In the genomic region with DNA sequence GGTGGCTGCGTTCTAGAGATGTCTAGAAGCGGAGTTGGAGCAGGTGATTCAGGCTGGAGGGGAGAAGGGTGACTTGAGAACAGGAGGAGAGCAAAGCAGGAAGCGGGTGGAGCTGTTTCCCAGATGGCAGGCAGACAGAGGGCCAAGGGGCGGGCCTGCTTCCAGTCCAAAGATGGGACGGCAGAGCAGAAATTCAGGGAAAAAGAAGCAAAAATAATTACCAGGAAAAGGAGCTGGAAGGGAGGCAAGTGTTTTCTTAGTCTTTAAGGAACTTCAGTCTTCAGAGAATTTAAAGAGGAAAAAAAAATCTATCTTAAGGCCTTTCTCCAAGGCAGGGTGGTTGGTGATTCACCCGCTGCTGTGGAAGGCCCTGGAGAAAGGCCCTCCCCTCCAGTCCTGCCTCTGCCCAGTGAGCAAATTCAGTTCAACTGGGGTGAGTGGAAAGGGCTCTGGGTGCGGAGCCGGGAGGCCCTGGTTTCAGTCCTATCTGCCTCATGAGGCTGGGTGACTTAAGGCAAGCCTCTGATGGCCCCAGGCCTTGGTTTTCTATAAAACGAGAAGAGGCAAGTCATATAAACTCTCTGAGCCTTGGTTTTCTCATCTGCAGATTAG, we compare ENCODE assay signal across 2 cellular contexts.
TF ChIP-seq lines count a peak whose summit lies in the region.

No MANE protein-coding gene starts in this region.

TF ChIP-seq in K562, 482 proteins besides CTCF, POLR2A, EP300 and RAD21 (continues in another document):
- TF ChIP-seq CBFA2T2 (conservative IDR thresholded peaks at IDR 0.05) (no peak), CREB3L1 (IDR thresholded peaks at IDR 0.05; ENCODE audit: borderline replicate concordance, low read depth) (no peak), RHOXF2B (CRISPR knock-in tag; conservative IDR thresholded peaks at IDR 0.05) (no peak), ASH1L (IDR thresholded peaks at IDR 0.05; ENCODE audit: borderline replicate concordance, low read depth, partially characterized antibody) (no peak), CXXC5 (CRISPR knock-in tag; IDR thresholded peaks at IDR 0.05) (0 out of 2 replicates have a peak, but pooled peaks have one; percentile 22), PTRF (tag; IDR thresholded peaks at IDR 0.05) (no peak), ZNF143 (CRISPR knock-in tag; IDR thresholded peaks at IDR 0.05) (no peak), ZNF76 (CRISPR knock-in tag; IDR thresholded peaks at IDR 0.05; ENCODE audit: borderline replicate concordance) (no peak), HMG20A (CRISPR knock-in tag; conservative IDR thresholded peaks at IDR 0.05) (no peak), USF1 (CRISPR knock-in tag; IDR thresholded peaks at IDR 0.05) (no peak), PHF8 (IDR thresholded peaks at IDR 0.05; ENCODE audit: borderline replicate concordance, low read length) (peak; percentile 5; the same call in 1 of the 2 replicates), ZNF740 (CRISPR knock-in tag; IDR thresholded peaks at IDR 0.05) (no peak), ZNF740 (tag; IDR thresholded peaks at IDR 0.05) (no peak), PRMT5 (CRISPR knock-in tag; IDR thresholded peaks at IDR 0.05) (no peak), SMAD1 (IDR thresholded peaks at IDR 0.05; ENCODE audit: low read depth, low read length, partially characterized antibody) (no peak), CREBBP (IDR thresholded peaks at IDR 0.05; ENCODE audit: low read depth, low read length) (no peak), DACH1 (IDR thresholded peaks at IDR 0.05; ENCODE audit: partially characterized antibody) (no peak), ZNF324 (CRISPR knock-in tag; IDR thresholded peaks at IDR 0.05) (no peak), DIDO1 (tag; IDR thresholded peaks at IDR 0.05; ENCODE audit: low read depth) (no peak), PML (IDR thresholded peaks at IDR 0.05; ENCODE audit: low read length) (no peak), ZKSCAN8 (CRISPR knock-in tag; IDR thresholded peaks at IDR 0.05) (0 out of 2 replicates have a peak, but pooled peaks have one; percentile 8), TCF7 (IDR thresholded peaks at IDR 0.05; ENCODE audit: borderline replicate concordance) (no peak)
- TF ChIP-seq, protein P1, sequence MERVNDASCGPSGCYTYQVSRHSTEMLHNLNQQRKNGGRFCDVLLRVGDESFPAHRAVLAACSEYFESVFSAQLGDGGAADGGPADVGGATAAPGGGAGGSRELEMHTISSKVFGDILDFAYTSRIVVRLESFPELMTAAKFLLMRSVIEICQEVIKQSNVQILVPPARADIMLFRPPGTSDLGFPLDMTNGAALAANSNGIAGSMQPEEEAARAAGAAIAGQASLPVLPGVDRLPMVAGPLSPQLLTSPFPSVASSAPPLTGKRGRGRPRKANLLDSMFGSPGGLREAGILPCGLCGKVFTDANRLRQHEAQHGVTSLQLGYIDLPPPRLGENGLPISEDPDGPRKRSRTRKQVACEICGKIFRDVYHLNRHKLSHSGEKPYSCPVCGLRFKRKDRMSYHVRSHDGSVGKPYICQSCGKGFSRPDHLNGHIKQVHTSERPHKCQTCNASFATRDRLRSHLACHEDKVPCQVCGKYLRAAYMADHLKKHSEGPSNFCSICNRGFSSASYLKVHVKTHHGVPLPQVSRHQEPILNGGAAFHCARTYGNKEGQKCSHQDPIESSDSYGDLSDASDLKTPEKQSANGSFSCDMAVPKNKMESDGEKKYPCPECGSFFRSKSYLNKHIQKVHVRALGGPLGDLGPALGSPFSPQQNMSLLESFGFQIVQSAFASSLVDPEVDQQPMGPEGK (CRISPR knock-in tag; IDR thresholded peaks at IDR 0.05; ENCODE audit: borderline replicate concordance), result no peak

TF ChIP-seq in HepG2, 621 proteins besides CTCF, POLR2A, EP300 and RAD21:
- TF ChIP-seq ZNF362 (CRISPR knock-in tag; IDR thresholded peaks at IDR 0.05; ENCODE audit: borderline replicate concordance) (no peak), ARNTL (CRISPR knock-in tag; IDR thresholded peaks at IDR 0.05) (no peak), ZNF451 (CRISPR knock-in tag; IDR thresholded peaks at IDR 0.05) (no peak), ZNF33B (CRISPR knock-in tag; IDR thresholded peaks at IDR 0.05) (no peak), ZNF124 (CRISPR knock-in tag; IDR thresholded peaks at IDR 0.05) (no peak), MAFK (conservative IDR thresholded peaks at IDR 0.05 in 1 of 2, IDR thresholded peaks at IDR 0.05 in 1 of 2; ENCODE audit: low read length in 2 of 2) (no peak), WIZ (CRISPR knock-in tag; IDR thresholded peaks at IDR 0.05) (no peak), ZNF232 (CRISPR knock-in tag; IDR thresholded peaks at IDR 0.05; ENCODE audit: borderline replicate concordance) (no peak), MXI1 (IDR thresholded peaks at IDR 0.05; ENCODE audit: borderline replicate concordance, low read depth, low read length) (no peak), KDM6A (CRISPR knock-in tag; IDR thresholded peaks at IDR 0.05; ENCODE audit: low read depth) (no peak), ZNF761 (CRISPR knock-in tag; conservative IDR thresholded peaks at IDR 0.05) (no peak), SMAD3 (CRISPR knock-in tag; IDR thresholded peaks at IDR 0.05) (no peak)
- TF ChIP-seq, protein P2, sequence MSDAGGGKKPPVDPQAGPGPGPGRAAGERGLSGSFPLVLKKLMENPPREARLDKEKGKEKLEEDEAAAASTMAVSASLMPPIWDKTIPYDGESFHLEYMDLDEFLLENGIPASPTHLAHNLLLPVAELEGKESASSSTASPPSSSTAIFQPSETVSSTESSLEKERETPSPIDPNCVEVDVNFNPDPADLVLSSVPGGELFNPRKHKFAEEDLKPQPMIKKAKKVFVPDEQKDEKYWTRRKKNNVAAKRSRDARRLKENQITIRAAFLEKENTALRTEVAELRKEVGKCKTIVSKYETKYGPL (CRISPR knock-in tag; IDR thresholded peaks at IDR 0.05), result no peak
- TF ChIP-seq, protein P3, sequence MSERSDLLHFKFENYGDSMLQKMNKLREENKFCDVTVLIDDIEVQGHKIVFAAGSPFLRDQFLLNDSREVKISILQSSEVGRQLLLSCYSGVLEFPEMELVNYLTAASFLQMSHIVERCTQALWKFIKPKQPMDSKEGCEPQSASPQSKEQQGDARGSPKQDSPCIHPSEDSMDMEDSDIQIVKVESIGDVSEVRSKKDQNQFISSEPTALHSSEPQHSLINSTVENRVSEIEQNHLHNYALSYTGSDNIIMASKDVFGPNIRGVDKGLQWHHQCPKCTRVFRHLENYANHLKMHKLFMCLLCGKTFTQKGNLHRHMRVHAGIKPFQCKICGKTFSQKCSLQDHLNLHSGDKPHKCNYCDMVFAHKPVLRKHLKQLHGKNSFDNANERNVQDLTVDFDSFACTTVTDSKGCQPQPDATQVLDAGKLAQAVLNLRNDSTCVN (CRISPR knock-in tag; IDR thresholded peaks at IDR 0.05; ENCODE audit: borderline replicate concordance), result no peak
- TF ChIP-seq, protein P4, sequence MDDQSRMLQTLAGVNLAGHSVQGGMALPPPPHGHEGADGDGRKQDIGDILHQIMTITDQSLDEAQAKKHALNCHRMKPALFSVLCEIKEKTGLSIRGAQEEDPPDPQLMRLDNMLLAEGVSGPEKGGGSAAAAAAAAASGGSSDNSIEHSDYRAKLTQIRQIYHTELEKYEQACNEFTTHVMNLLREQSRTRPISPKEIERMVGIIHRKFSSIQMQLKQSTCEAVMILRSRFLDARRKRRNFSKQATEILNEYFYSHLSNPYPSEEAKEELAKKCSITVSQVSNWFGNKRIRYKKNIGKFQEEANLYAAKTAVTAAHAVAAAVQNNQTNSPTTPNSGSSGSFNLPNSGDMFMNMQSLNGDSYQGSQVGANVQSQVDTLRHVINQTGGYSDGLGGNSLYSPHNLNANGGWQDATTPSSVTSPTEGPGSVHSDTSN (CRISPR knock-in tag; IDR thresholded peaks at IDR 0.05; ENCODE audit: borderline replicate concordance), result no peak
